In the genomic region with DNA sequence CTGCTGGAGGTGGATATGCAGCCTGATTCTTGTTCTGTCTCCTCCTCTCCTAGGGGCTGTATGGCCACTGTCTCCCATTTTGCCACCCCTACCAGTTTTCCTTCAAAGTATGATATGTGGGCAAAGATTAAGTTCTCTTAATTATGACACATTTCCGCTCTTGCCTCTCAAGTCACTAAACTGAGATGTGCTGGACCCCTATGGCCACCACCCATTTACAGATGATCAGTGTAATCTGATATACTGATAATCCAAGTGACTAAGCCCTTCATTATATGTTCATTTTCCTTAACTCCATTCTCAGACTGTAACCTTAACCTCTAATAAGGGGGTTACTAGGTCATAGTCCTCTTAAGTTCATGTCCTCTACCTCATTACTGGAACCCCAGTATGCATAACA, we compare ENCODE assay signal across 25 cellular contexts. TPM values are rescaled to one million over a fixed set of nuclear protein-coding genes. Genes with fewer than 3 reads are reported as not detected.
A peak's percentile ranks its signal among the peaks of the same experiment; 100 is the strongest.
DNase-seq lines count a peak whose midpoint lies in the region; TF ChIP-seq lines count a peak whose summit lies in the region.
"Had no signal": no experiment of that assay in that cellular context is flagged by ENCODE, and none has a peak within 500 bp of the region (broad histone marks: within the 10 kb centered on the region; RNA-seq: fewer than 3 reads in every experiment).

No MANE protein-coding gene starts in this region.

- H3K4me3 Mint-ChIP-seq in activated T-cell treated with anti-CD3 and anti-CD28 coated beads, Interleukin-2, amount 50 U/mL, for 24 hours, result no peak overlapping the region
- H3K4me3 Mint-ChIP-seq: memory B cell; natural killer cell; T-helper 2 cell treated with Interferon-gamma antibody and Interleukin-4, amounts not matched to agents 5 μg/mL and 100 μg/mL, for 36 hours had no signal

- DNase-seq in WERI-Rb-1 (no peak), mesendoderm (peak; percentile 8), head of caudate nucleus (no peak), GF-D8 (lab: John Stamatoyannopoulos, UW) (no peak), germinal center (ENCODE audit: low spot score) (no peak)
- DNase-seq in activated T-cell treated with anti-CD3 and anti-CD28 coated beads, Interleukin-2, amount 50 U/mL, for 24 hours, result no peak
- DNase-seq: activated CD4-positive, alpha-beta T cell treated with anti-CD3 and anti-CD28 coated beads, Interleukin-2, amount 50 U/mL, for 4 hours; activated CD8-positive, alpha-beta memory T cell treated with anti-CD3 and anti-CD28 coated beads, Interleukin-2, amount 50 U/mL, for 48 hours; activated effector memory CD4-positive, alpha-beta T cell treated with Interleukin-2 at 50 U/mL for 16 hours; esophagus squamous epithelium; left cardiac atrium; natural killer cell; NCI-H1105 treated with DMSO at 0.1 percent for 48 hours; NCI-H2081 treated with DMSO at 0.1 percent for 48 hours; NCI-H446 treated with DMSO at 0.1 percent for 48 hours; right lobe of liver; substantia nigra had no signal

- H3K79me1 ChIP-seq in mesendoderm (ENCODE audit: low read length), result no peaks in the 10 kb centered on the region

- no peak overlapping the region for H2AK5ac ChIP-seq in mesendoderm (ENCODE audit: low read length)

- no peak for TF ChIP-seq CTCF in Loucy (conservative IDR thresholded peaks at IDR 0.05; ENCODE audit: low read length)
- no peak for TF ChIP-seq CTCF in WERI-Rb-1 (IDR thresholded peaks at IDR 0.05; ENCODE audit: low read depth, low read length)

- no peaks in the 10 kb centered on the region for H3K4me1 Mint-ChIP-seq in activated T-cell treated with anti-CD3 and anti-CD28 coated beads, Interleukin-2, amount 50 U/mL, for 24 hours (ENCODE audit: low read depth)
- H3K4me1 Mint-ChIP-seq: memory B cell had no signal

- H3K27me3 Mint-ChIP-seq in activated T-cell treated with anti-CD3 and anti-CD28 coated beads, Interleukin-2, amount 50 U/mL, for 24 hours, result peaks cover 23% of the 10 kb centered on the region

- no peak overlapping the region for H3K56ac ChIP-seq in mesendoderm (ENCODE audit: low read length)

- H2BK120ac ChIP-seq in mesendoderm (ENCODE audit: low read depth, low read length), result no peak overlapping the region

- H3K9me3 ChIP-seq in BLaER1 (peaks cover 12% of the 10 kb centered on the region), Loucy (ENCODE audit: insufficient read depth, low read depth, low read length) (no peaks in the 10 kb centered on the region), WERI-Rb-1 (ENCODE audit: severe bottlenecking) (peaks cover 15% of the 10 kb centered on the region)
- H3K9me3 ChIP-seq: body of pancreas, pancreas, right lobe of liver had no signal

- no peaks in the 10 kb centered on the region for H3K79me2 ChIP-seq in Loucy (ENCODE audit: insufficient read depth, low read length)
- no peaks in the 10 kb centered on the region for H3K79me2 ChIP-seq in mesendoderm (ENCODE audit: control insufficient read depth, insufficient read depth, low read length)

- H3K27ac Mint-ChIP-seq in activated T-cell treated with anti-CD3 and anti-CD28 coated beads, Interleukin-2, amount 50 U/mL, for 24 hours, result no peak overlapping the region
- H3K27ac Mint-ChIP-seq: memory B cell; natural killer cell; T-helper 2 cell treated with Interferon-gamma antibody and Interleukin-4, amounts not matched to agents 5 μg/mL and 100 μg/mL, for 36 hours had no signal

- H2BK15ac ChIP-seq in mesendoderm (replicated peaks; ENCODE audit: low read depth), result no peak overlapping the region

- H3K27me3 ChIP-seq in BLaER1 (no peaks in the 10 kb centered on the region), Loucy (ENCODE audit: insufficient read depth, low read length, poor library complexity, severe bottlenecking) (no peaks in the 10 kb centered on the region), WERI-Rb-1 (ENCODE audit: insufficient read depth, low read depth, severe bottlenecking) (no peaks in the 10 kb centered on the region), mesendoderm (ENCODE audit: insufficient read depth, low read length, poor library complexity) (no peaks in the 10 kb centered on the region)
- H3K27me3 ChIP-seq: body of pancreas, right lobe of liver had no signal

- H3K36me3 Mint-ChIP-seq in activated T-cell treated with anti-CD3 and anti-CD28 coated beads, Interleukin-2, amount 50 U/mL, for 24 hours (ENCODE audit: low read depth), result no peaks in the 10 kb centered on the region
- H3K36me3 Mint-ChIP-seq: memory B cell had no signal

- H3K4ac ChIP-seq in mesendoderm (ENCODE audit: low read depth, low read length), result no peak overlapping the region

- peaks cover 42% of the 10 kb centered on the region for H3K4me1 ChIP-seq in BLaER1
- peaks cover 26% of the 10 kb centered on the region for H3K4me1 ChIP-seq in Loucy (ENCODE audit: insufficient read depth, low read length, poor library complexity, severe bottlenecking)
- H3K4me1 ChIP-seq in mesendoderm (ENCODE audit: control insufficient read depth, low read depth, low read length), result no peaks in the 10 kb centered on the region
- H3K4me1 ChIP-seq: body of pancreas, pancreas, right lobe of liver had no signal

- no peak overlapping the region for H3K9ac ChIP-seq in BLaER1
- peak overlapping the region; percentile 8 for H3K9ac ChIP-seq in Loucy (ENCODE audit: low read depth, low read length, poor library complexity, severe bottlenecking)
- no peak overlapping the region for H3K9ac ChIP-seq in mesendoderm (ENCODE audit: low read length)
- H3K9ac ChIP-seq: KMS-11 had no signal

- no peak overlapping the region for H2BK5ac ChIP-seq in mesendoderm (ENCODE audit: low read length)

- no peak overlapping the region for H3K4me3 ChIP-seq in BLaER1
- H3K4me3 ChIP-seq in Loucy (ENCODE audit: low read length, poor library complexity, severe bottlenecking), result no peak overlapping the region
- H3K4me3 ChIP-seq in WERI-Rb-1 (ENCODE audit: low read depth, low read length), result peak overlapping the region; percentile 5
- no peak overlapping the region for H3K4me3 ChIP-seq in mesendoderm (ENCODE audit: low read length)
- H3K4me3 ChIP-seq: body of pancreas, esophagus squamous epithelium, pancreas, right lobe of liver had no signal

- H3K4me2 ChIP-seq in BLaER1 (peak overlapping the region; percentile 59), Loucy (ENCODE audit: low read depth, low read length, poor library complexity, severe bottlenecking) (peak overlapping the region; percentile 25), mesendoderm (ENCODE audit: low read length) (no peak overlapping the region)
- H3K4me2 ChIP-seq: KMS-11 had no signal

- WGBS in mesendoderm (ENCODE audit: extremely low coverage, insufficient coverage, low lambda C conversion rate), result no CpG with 5 or more reads among the region's 1 CpG

- no peaks in the 10 kb centered on the region for H3K36me3 ChIP-seq in BLaER1
- no peaks in the 10 kb centered on the region for H3K36me3 ChIP-seq in Loucy (ENCODE audit: insufficient read depth, low read length)
- H3K36me3 ChIP-seq in WERI-Rb-1, result no peaks in the 10 kb centered on the region
- no peaks in the 10 kb centered on the region for H3K36me3 ChIP-seq in mesendoderm (ENCODE audit: control insufficient read depth, insufficient read depth, low read length)
- H3K36me3 ChIP-seq: esophagus squamous epithelium, pancreas, right lobe of liver had no signal

- H3K27ac ChIP-seq in BLaER1 (no peak overlapping the region), WERI-Rb-1 (peak overlapping the region; percentile 74), mesendoderm (ENCODE audit: low read depth, low read length) (no peak overlapping the region)
- H3K27ac ChIP-seq: body of pancreas, esophagus squamous epithelium, KMS-11, pancreas, right lobe of liver had no signal

- H4K20me1 ChIP-seq in BLaER1 (no peaks in the 10 kb centered on the region), Loucy (ENCODE audit: insufficient read depth, low read length, poor library complexity, severe bottlenecking) (no peaks in the 10 kb centered on the region)

- H3K9me2 ChIP-seq in Loucy (replicated peaks; ENCODE audit: low read depth, low read length), result no peaks in the 10 kb centered on the region

- no peak overlapping the region for H3K18ac ChIP-seq in mesendoderm (ENCODE audit: low read length)

- intact Hi-C loops in head of caudate nucleus (cut with DNase I), result no loop called here

- H3K23ac ChIP-seq in mesendoderm (ENCODE audit: low read length), result no peak overlapping the region

- peaks cover 13% of the 10 kb centered on the region for H3K9me3 Mint-ChIP-seq in activated T-cell treated with anti-CD3 and anti-CD28 coated beads, Interleukin-2, amount 50 U/mL, for 24 hours

- H4K5ac ChIP-seq in mesendoderm (ENCODE audit: low read length), result no peak overlapping the region

- H3F3A ChIP-seq in Loucy (ENCODE audit: low read depth), result no peaks in the 10 kb centered on the region

- H4K8ac ChIP-seq in mesendoderm (ENCODE audit: low read depth, low read length), result no peak overlapping the region

- no peak overlapping the region for H2AFZ ChIP-seq in Loucy (ENCODE audit: low read length)

RNA-seq across cellular contexts. Expression of a gene that starts 0.7 kb away (rescaled TPM):
- polyA plus RNA-seq in mesendoderm (2013, experiment 1 of 2), result not detected
- not detected for polyA plus RNA-seq in mesendoderm (2013, experiment 2 of 2)
- polyA plus RNA-seq: urinary bladder had no signal

RNA-seq across cellular contexts. Expression of a gene that starts 2.1 kb away (rescaled TPM):
- polyA plus RNA-seq in mesendoderm (2013, experiment 1 of 2), result not detected
- polyA plus RNA-seq in mesendoderm (2013, experiment 2 of 2), result not detected
- polyA plus RNA-seq: pancreas, urinary bladder had no signal

RNA-seq across cellular contexts. Expression of a gene that starts 13.6 kb away (rescaled TPM):
- 19.2 TPM for polyA plus RNA-seq in mesendoderm (2013, experiment 1 of 2)
- 19.6 TPM for polyA plus RNA-seq in mesendoderm (2013, experiment 2 of 2)

RNA-seq across cellular contexts. Expression of a gene that starts 26.4 kb away (rescaled TPM):
- polyA plus RNA-seq in mesendoderm (2013, experiment 1 of 2), result 9.3 TPM
- polyA plus RNA-seq in mesendoderm (2013, experiment 2 of 2), result 9.0 TPM

RNA-seq across cellular contexts. Expression of a gene that starts 26.5 kb away (rescaled TPM):
- polyA plus RNA-seq in mesendoderm (2013, experiment 1 of 2), result 8.3 TPM
- polyA plus RNA-seq in mesendoderm (2013, experiment 2 of 2), result 7.6 TPM
